13 cellular contexts compared by ENCODE assay signal in genomic region chr14:93734961-93735360, GRCh38. TPM values are rescaled to one million over a fixed set of nuclear protein-coding genes. Genes with fewer than 3 reads are reported as not detected.
"Had no signal": no experiment of that assay in that cellular context is flagged by ENCODE, and none has a peak within 500 bp of the region (broad histone marks: within the 10 kb centered on the region; RNA-seq: fewer than 3 reads in every experiment).

No MANE protein-coding gene starts in this region.

- H3K4me1 Mint-ChIP-seq: naive B cell; stimulated activated memory B cell treated with anti-CD40 and anti-IgM and Interleukin-4, amounts not matched to agents 10 μg/mL and 1 μg/mL and 100 μg/mL, for 72 hours; stimulated activated naive CD8-positive, alpha-beta T cell treated with anti-CD3 and anti-CD28 coated beads, Interleukin-15, amount 100 ng/mL, for 72 hours had no signal

- H3K36me3 Mint-ChIP-seq: naive B cell; stimulated activated memory B cell treated with anti-CD40 and anti-IgM and Interleukin-4, amounts not matched to agents 10 μg/mL and 1 μg/mL and 100 μg/mL, for 72 hours had no signal

- H3K4me3 Mint-ChIP-seq: stimulated activated memory B cell treated with anti-CD40 and anti-IgM and Interleukin-4, amounts not matched to agents 10 μg/mL and 1 μg/mL and 100 μg/mL, for 72 hours; stimulated activated naive CD8-positive, alpha-beta T cell treated with anti-CD3 and anti-CD28 coated beads, Interleukin-15, amount 100 ng/mL, for 72 hours had no signal

- H3K27ac Mint-ChIP-seq: stimulated activated memory B cell treated with anti-CD40 and anti-IgM and Interleukin-4, amounts not matched to agents 10 μg/mL and 1 μg/mL and 100 μg/mL, for 72 hours; stimulated activated naive CD8-positive, alpha-beta T cell treated with anti-CD3 and anti-CD28 coated beads, Interleukin-15, amount 100 ng/mL, for 72 hours had no signal

- H3K9me3 Mint-ChIP-seq: naive B cell; stimulated activated memory B cell treated with anti-CD40 and anti-IgM and Interleukin-4, amounts not matched to agents 10 μg/mL and 1 μg/mL and 100 μg/mL, for 72 hours; stimulated activated naive CD8-positive, alpha-beta T cell treated with anti-CD3 and anti-CD28 coated beads, Interleukin-15, amount 100 ng/mL, for 72 hours had no signal

- DNase-seq: cortex of kidney; dorsolateral prefrontal cortex; effector CD8-positive, alpha-beta T cell; foreskin melanocyte; left colon; naive B cell; ovary; stimulated activated CD4-positive, alpha-beta T cell treated with anti-CD3 and anti-CD28 coated beads, Interleukin-4, amount 100 ng/mL, for 24 hours; stimulated activated naive CD8-positive, alpha-beta T cell treated with anti-CD3 and anti-CD28 coated beads, Interleukin-15, amount 100 ng/mL, for 72 hours; trophoblast cell had no signal

- ATAC-seq: left colon; right cardiac atrium; stimulated activated memory B cell treated with anti-CD40 and anti-IgM and Interleukin-4, amounts not matched to agents 10 μg/mL and 1 μg/mL and 100 μg/mL, for 72 hours; stimulated activated naive CD8-positive, alpha-beta T cell treated with anti-CD3 and anti-CD28 coated beads, Interleukin-15, amount 100 ng/mL, for 72 hours had no signal

RNA-seq across cellular contexts. Expression of gene PRIMA1, which starts 53.3 kb away (rescaled TPM):
- total RNA-seq: lung microvascular endothelial cell had no signal
